ENCODE assay signal across 1 cellular context in genomic region chr11:118673361-118674093, GRCh38.
TF ChIP-seq lines count a peak whose summit lies in the region.

No MANE protein-coding gene starts in this region.

TF ChIP-seq in HepG2, 621 proteins besides CTCF, POLR2A, EP300 and RAD21 (continued from another document and continues in another):
- TF ChIP-seq HNF4A (CRISPR knock-in tag; IDR thresholded peaks at IDR 0.05) (peak; percentile 90), PPARG (CRISPR knock-in tag; conservative IDR thresholded peaks at IDR 0.05) (no peak), ZNF101 (CRISPR knock-in tag; IDR thresholded peaks at IDR 0.05; ENCODE audit: borderline replicate concordance, low read depth) (no peak), ZNF292 (CRISPR knock-in tag; IDR thresholded peaks at IDR 0.05; ENCODE audit: borderline replicate concordance, low read depth) (peak; percentile 57; the same call in 1 of the 2 replicates), NFKBIZ (CRISPR knock-in tag; IDR thresholded peaks at IDR 0.05) (no peak), MEF2D (CRISPR knock-in tag; IDR thresholded peaks at IDR 0.05) (no peak), MYPOP (CRISPR knock-in tag; IDR thresholded peaks at IDR 0.05) (no peak), FLYWCH1 (CRISPR knock-in tag; IDR thresholded peaks at IDR 0.05) (no peak), MAF1 (CRISPR knock-in tag; IDR thresholded peaks at IDR 0.05; ENCODE audit: borderline replicate concordance) (no peak), ZNF431 (CRISPR knock-in tag; IDR thresholded peaks at IDR 0.05; ENCODE audit: borderline replicate concordance, low read depth) (no peak; the same call in 1 of the 2 replicates), ZNF34 (CRISPR knock-in tag; IDR thresholded peaks at IDR 0.05; ENCODE audit: borderline replicate concordance) (no peak), ATF7-NPFF (CRISPR knock-in tag; IDR thresholded peaks at IDR 0.05; ENCODE audit: low read depth) (no peak), ZNF335 (CRISPR knock-in tag; IDR thresholded peaks at IDR 0.05) (no peak), ZNF567 (CRISPR knock-in tag; IDR thresholded peaks at IDR 0.05; ENCODE audit: borderline replicate concordance) (no peak), ATF4 (CRISPR knock-in tag; IDR thresholded peaks at IDR 0.05) (no peak), ERF (CRISPR knock-in tag; IDR thresholded peaks at IDR 0.05) (no peak), PAX8 (CRISPR knock-in tag; IDR thresholded peaks at IDR 0.05; ENCODE audit: borderline replicate concordance) (no peak), LCORL (IDR thresholded peaks at IDR 0.05) (peak; percentile 42; the same call in 1 of the 2 replicates), LCORL (CRISPR knock-in tag; IDR thresholded peaks at IDR 0.05) (0 out of 2 replicates have a peak, but pooled peaks have one; percentile 49), NFATC3 (CRISPR knock-in tag; IDR thresholded peaks at IDR 0.05) (no peak), SNAI1 (CRISPR knock-in tag; IDR thresholded peaks at IDR 0.05; ENCODE audit: borderline replicate concordance) (no peak), ZNF503 (CRISPR knock-in tag; IDR thresholded peaks at IDR 0.05) (peak; percentile 91), ZNF280D (CRISPR knock-in tag; IDR thresholded peaks at IDR 0.05) (no peak), ZNF350 (CRISPR knock-in tag; IDR thresholded peaks at IDR 0.05; ENCODE audit: borderline replicate concordance, low read depth) (no peak), DBP (CRISPR knock-in tag; IDR thresholded peaks at IDR 0.05; ENCODE audit: not compliant biosample characterization) (no peak), MIXL1 (CRISPR knock-in tag; IDR thresholded peaks at IDR 0.05) (peak; percentile 53; the same call in 1 of the 2 replicates), TEAD2 (CRISPR knock-in tag; IDR thresholded peaks at IDR 0.05) (no peak), SOX5 (CRISPR knock-in tag; IDR thresholded peaks at IDR 0.05; ENCODE audit: borderline replicate concordance) (peak; percentile 100), ARID2 (CRISPR knock-in tag; IDR thresholded peaks at IDR 0.05; ENCODE audit: borderline replicate concordance) (0 out of 2 replicates have a peak, but pooled peaks have one; percentile 40), BRF2 (CRISPR knock-in tag; IDR thresholded peaks at IDR 0.05) (0 out of 2 replicates have a peak, but pooled peaks have one; percentile 53), ZNF235 (CRISPR knock-in tag; IDR thresholded peaks at IDR 0.05; ENCODE audit: borderline replicate concordance) (no peak), MXD1 (CRISPR knock-in tag; IDR thresholded peaks at IDR 0.05) (no peak), AHDC1 (CRISPR knock-in tag; IDR thresholded peaks at IDR 0.05; ENCODE audit: borderline replicate concordance) (peak; percentile 84), ZNF891 (CRISPR knock-in tag; IDR thresholded peaks at IDR 0.05) (no peak), RNF219 (CRISPR knock-in tag; IDR thresholded peaks at IDR 0.05) (no peak), E2F2 (CRISPR knock-in tag; IDR thresholded peaks at IDR 0.05; ENCODE audit: borderline replicate concordance) (no peak), ISX (CRISPR knock-in tag; conservative IDR thresholded peaks at IDR 0.05) (no peak), ZNF691 (CRISPR knock-in tag; IDR thresholded peaks at IDR 0.05; ENCODE audit: borderline replicate concordance, low read depth) (no peak), SPEN (CRISPR knock-in tag; IDR thresholded peaks at IDR 0.05; ENCODE audit: low read depth) (no peak), CREB1 (IDR thresholded peaks at IDR 0.05) (no peak), CREB1 (CRISPR knock-in tag; IDR thresholded peaks at IDR 0.05) (peak; percentile 68), ZNF432 (CRISPR knock-in tag; IDR thresholded peaks at IDR 0.05; ENCODE audit: borderline replicate concordance) (no peak)
